ENCODE assay signal across 7 cellular contexts in genomic region chr22:37656583-37656982, GRCh38. TPM values are rescaled to one million over a fixed set of nuclear protein-coding genes. Genes with fewer than 3 reads are reported as not detected.
A peak's percentile ranks its signal among the peaks of the same experiment; 100 is the strongest.
DNase-seq lines count a peak whose midpoint lies in the region; ATAC-seq and TF ChIP-seq lines count a peak whose summit lies in the region.
"Not testable (repeated sequence)": the region's sequence is repeated elsewhere in the genome, so short reads cannot be mapped to it uniquely, and the experiment has no call there.

No MANE protein-coding gene starts in this region.

- H2AFZ ChIP-seq in smooth muscle cell (ENCODE audit: low read depth) = not testable (repeated sequence)

- TF ChIP-seq CTCF in CD4-positive, alpha-beta T cell (IDR thresholded peaks at IDR 0.05); smooth muscle cell (IDR thresholded peaks at IDR 0.05; ENCODE audit: borderline replicate concordance, insufficient read depth, poor library complexity, severe bottlenecking): not testable (repeated sequence)

- not testable (repeated sequence) for H3K27me3 ChIP-seq in CD4-positive, alpha-beta T cell (ENCODE audit: control insufficient read depth, insufficient read depth, low read length); smooth muscle cell (ENCODE audit: low read depth)

- not testable (repeated sequence) for H3K9ac ChIP-seq in smooth muscle cell (ENCODE audit: low read depth)

- peaks cover 15% of the 10 kb centered on the region for H3K79me2 ChIP-seq in smooth muscle cell (ENCODE audit: low read depth)

- H3F3A ChIP-seq in smooth muscle cell (ENCODE audit: low read depth) = not testable (repeated sequence)

- intact Hi-C loops in CD4-positive, alpha-beta T cell (cut with DNase I, micrococcal nuclease); activated naive CD4-positive, alpha-beta T cell treated with anti-CD3 and anti-CD28 coated beads for 36 hours (cut with micrococcal nuclease); dendritic cell treated with granulocyte-macrophage colony-stimulating factor and Interleukin-4, amounts not matched to agents 40 ng/mL and 50 ng/mL, for 4 days (cut with micrococcal nuclease): not testable (repeated sequence)

- not testable (repeated sequence) for ATAC-seq in CD4-positive, alpha-beta T cell (ENCODE audit: poor library complexity); T-cell (replicated peaks in 1 of 4); natural killer cell treated with Interleukin-12 subunit alpha and Interleukin-12 subunit beta and Interleukin-15 and Interleukin-18, amount 100 ng/mL, for 72 hours

- peaks cover 49% of the 10 kb centered on the region for H3K36me3 Mint-ChIP-seq in CD4-positive, alpha-beta T cell (ENCODE audit: low read depth)
- H3K36me3 Mint-ChIP-seq in T-cell = peaks cover 16% of the 10 kb centered on the region
- H3K36me3 Mint-ChIP-seq in activated CD4-positive, alpha-beta memory T cell treated with anti-CD3 and anti-CD28 coated beads, Interleukin-2, amount 10 ng/mL, durations not matched to agents 7 days and 5 days (ENCODE audit: low read depth) = peaks cover 35% of the 10 kb centered on the region
- H3K36me3 Mint-ChIP-seq in activated naive CD4-positive, alpha-beta T cell treated with anti-CD3 and anti-CD28 coated beads for 36 hours (ENCODE audit: low read depth); natural killer cell treated with Interleukin-12 subunit alpha and Interleukin-12 subunit beta and Interleukin-15 and Interleukin-18, amount 100 ng/mL, for 72 hours: not testable (repeated sequence)
- peaks cover 50% of the 10 kb centered on the region for H3K36me3 Mint-ChIP-seq in dendritic cell treated with granulocyte-macrophage colony-stimulating factor and Interleukin-4, amounts not matched to agents 40 ng/mL and 50 ng/mL, for 4 days (ENCODE audit: low read depth)

- peak overlapping the region; percentile 64 for H3K27ac Mint-ChIP-seq in CD4-positive, alpha-beta T cell
- peak overlapping the region; percentile 28 to 48 for H3K27ac Mint-ChIP-seq in T-cell
- peak overlapping the region; percentile 56 for H3K27ac Mint-ChIP-seq in activated CD4-positive, alpha-beta memory T cell treated with anti-CD3 and anti-CD28 coated beads, Interleukin-2, amount 10 ng/mL, durations not matched to agents 7 days and 5 days
- H3K27ac Mint-ChIP-seq in activated naive CD4-positive, alpha-beta T cell treated with anti-CD3 and anti-CD28 coated beads for 36 hours = peak overlapping the region; percentile 72
- peak overlapping the region; percentile 50 for H3K27ac Mint-ChIP-seq in dendritic cell treated with granulocyte-macrophage colony-stimulating factor and Interleukin-4, amounts not matched to agents 40 ng/mL and 50 ng/mL, for 4 days
- peak overlapping the region; percentile 62 to 68 for H3K27ac Mint-ChIP-seq in natural killer cell treated with Interleukin-12 subunit alpha and Interleukin-12 subunit beta and Interleukin-15 and Interleukin-18, amount 100 ng/mL, for 72 hours

- not testable (repeated sequence) for H3K9me3 Mint-ChIP-seq in CD4-positive, alpha-beta T cell; T-cell; activated CD4-positive, alpha-beta memory T cell treated with anti-CD3 and anti-CD28 coated beads, Interleukin-2, amount 10 ng/mL, durations not matched to agents 7 days and 5 days; activated naive CD4-positive, alpha-beta T cell treated with anti-CD3 and anti-CD28 coated beads for 36 hours; dendritic cell treated with granulocyte-macrophage colony-stimulating factor and Interleukin-4, amounts not matched to agents 40 ng/mL and 50 ng/mL, for 4 days; natural killer cell treated with Interleukin-12 subunit alpha and Interleukin-12 subunit beta and Interleukin-15 and Interleukin-18, amount 100 ng/mL, for 72 hours

- H3K4me1 Mint-ChIP-seq in CD4-positive, alpha-beta T cell (ENCODE audit: low read depth) = peaks cover 39% of the 10 kb centered on the region
- H3K4me1 Mint-ChIP-seq in T-cell = peaks cover 34 to 36% (median 35%) of the 10 kb centered on the region in 3 donors
- H3K4me1 Mint-ChIP-seq in activated CD4-positive, alpha-beta memory T cell treated with anti-CD3 and anti-CD28 coated beads, Interleukin-2, amount 10 ng/mL, durations not matched to agents 7 days and 5 days = peaks cover 35% of the 10 kb centered on the region
- H3K4me1 Mint-ChIP-seq in activated naive CD4-positive, alpha-beta T cell treated with anti-CD3 and anti-CD28 coated beads for 36 hours (ENCODE audit: low read depth) = peaks cover 34% of the 10 kb centered on the region
- H3K4me1 Mint-ChIP-seq in dendritic cell treated with granulocyte-macrophage colony-stimulating factor and Interleukin-4, amounts not matched to agents 40 ng/mL and 50 ng/mL, for 4 days (ENCODE audit: low read depth) = peaks cover 45% of the 10 kb centered on the region
- peaks cover 33 to 35% of the 10 kb centered on the region in 2 donors for H3K4me1 Mint-ChIP-seq in natural killer cell treated with Interleukin-12 subunit alpha and Interleukin-12 subunit beta and Interleukin-15 and Interleukin-18, amount 100 ng/mL, for 72 hours (ENCODE audit: low read depth in 2 of 2)

- not testable (repeated sequence) for H3K36me3 ChIP-seq in smooth muscle cell (ENCODE audit: low read depth)

- POLR2A ChIA-PET in CD4-positive, alpha-beta T cell (lab: Charles Lee) = interaction anchor here (9.8 kb wide), 1 partner anchor 17 kb away, joined by 256 read pairs; the partner anchor contains the start of gene LGALS1
- POLR2A ChIA-PET in T-cell (lab: Charles Lee) = not testable (repeated sequence)
- POLR2A ChIA-PET in activated CD4-positive, alpha-beta memory T cell treated with anti-CD3 and anti-CD28 coated beads, Interleukin-2, amount 10 ng/mL, durations not matched to agents 7 days and 5 days (lab: Charles Lee) = interaction anchor here (6.2 to 15.9 kb wide), 2 partner anchors 17 to 19 kb away, joined by 126 to 244 read pairs; partner anchors contain the start of genes LGALS1 and SH3BP1

- WGBS in smooth muscle cell (ENCODE audit: low lambda C conversion rate) = 93% methylated on average over 4 of the region's 4 CpGs

- not testable (repeated sequence) for H3K9me3 ChIP-seq in CD4-positive, alpha-beta T cell (ENCODE audit: control insufficient read depth, low read length); smooth muscle cell (replicated peaks; ENCODE audit: low read depth)

- not testable (repeated sequence) for H3K4me2 ChIP-seq in smooth muscle cell

- H3K27me3 Mint-ChIP-seq in CD4-positive, alpha-beta T cell; T-cell; activated CD4-positive, alpha-beta memory T cell treated with anti-CD3 and anti-CD28 coated beads, Interleukin-2, amount 10 ng/mL, durations not matched to agents 7 days and 5 days; activated naive CD4-positive, alpha-beta T cell treated with anti-CD3 and anti-CD28 coated beads for 36 hours (ENCODE audit: low read depth); dendritic cell treated with granulocyte-macrophage colony-stimulating factor and Interleukin-4, amounts not matched to agents 40 ng/mL and 50 ng/mL, for 4 days; natural killer cell treated with Interleukin-12 subunit alpha and Interleukin-12 subunit beta and Interleukin-15 and Interleukin-18, amount 100 ng/mL, for 72 hours: not testable (repeated sequence)

- H4K20me1 ChIP-seq in smooth muscle cell (ENCODE audit: low read depth) = peaks cover 21% of the 10 kb centered on the region

- H3K4me1 ChIP-seq in smooth muscle cell (ENCODE audit: low read depth) = peaks cover 12% of the 10 kb centered on the region

- CTCF ChIA-PET in CD4-positive, alpha-beta T cell (lab: Charles Lee) = interaction anchor here (1.5 to 5.6 kb wide), 2 partner anchors 23 to 25 kb away, joined by 6 to 63 read pairs; no protein-coding TSS in a partner anchor
- CTCF ChIA-PET in T-cell (lab: Charles Lee) = interaction anchor here in 1 of 2 donors (0.6 to 4.2 kb wide), 3 partner anchors 14 to 90 kb away, joined by 3 to 61 read pairs (median 39); partner anchors contain the start of gene LGALS1
- CTCF ChIA-PET in activated CD4-positive, alpha-beta memory T cell treated with anti-CD3 and anti-CD28 coated beads, Interleukin-2, amount 10 ng/mL, durations not matched to agents 7 days and 5 days (lab: Charles Lee) = interaction anchor here (0.6 to 12.8 kb wide), 5 partner anchors 13 to 208 kb away, joined by 3 to 191 read pairs (median 45); partner anchors contain the start of genes LGALS1 and SH3BP1
- CTCF ChIA-PET in activated naive CD4-positive, alpha-beta T cell treated with anti-CD3 and anti-CD28 coated beads for 36 hours (lab: Charles Lee) = interaction anchor here (0.6 to 11.2 kb wide), 3 partner anchors 13 to 114 kb away, joined by 3 to 101 read pairs (median 4); no protein-coding TSS in a partner anchor

- not testable (repeated sequence) for DNase-seq in CD4-positive, alpha-beta T cell; T-cell; activated CD4-positive, alpha-beta memory T cell treated with anti-CD3 and anti-CD28 coated beads, Interleukin-2, amount 10 ng/mL, durations not matched to agents 7 days and 5 days; activated naive CD4-positive, alpha-beta T cell treated with anti-CD3 and anti-CD28 coated beads for 36 hours; natural killer cell treated with Interleukin-12 subunit alpha and Interleukin-12 subunit beta and Interleukin-15 and Interleukin-18, amount 100 ng/mL, for 72 hours (ENCODE audit: low spot score); smooth muscle cell (lab: John Stamatoyannopoulos, UW; ENCODE audit: unreplicated experiment)

- H3K4me3 Mint-ChIP-seq in CD4-positive, alpha-beta T cell = peak overlapping the region; percentile 66
- not testable (repeated sequence) for H3K4me3 Mint-ChIP-seq in T-cell; activated CD4-positive, alpha-beta memory T cell treated with anti-CD3 and anti-CD28 coated beads, Interleukin-2, amount 10 ng/mL, durations not matched to agents 7 days and 5 days; activated naive CD4-positive, alpha-beta T cell treated with anti-CD3 and anti-CD28 coated beads for 36 hours; dendritic cell treated with granulocyte-macrophage colony-stimulating factor and Interleukin-4, amounts not matched to agents 40 ng/mL and 50 ng/mL, for 4 days; natural killer cell treated with Interleukin-12 subunit alpha and Interleukin-12 subunit beta and Interleukin-15 and Interleukin-18, amount 100 ng/mL, for 72 hours

- not testable (repeated sequence) for H3K4me3 ChIP-seq in smooth muscle cell

- not testable (repeated sequence) for H3K27ac ChIP-seq in CD4-positive, alpha-beta T cell (ENCODE audit: low read depth, low read length)
- H3K27ac ChIP-seq in smooth muscle cell (ENCODE audit: low read depth) = peak overlapping the region; percentile 5

RNA-seq across cellular contexts. Expression of gene PDXP, which starts 1.9 kb away (rescaled TPM):
- total RNA-seq in CD4-positive, alpha-beta T cell = 1 to 10 TPM; 1.5 TPM
- total RNA-seq in T-cell (10 to 100 TPM in 3 of 5 donors, 1 to 10 TPM in 2; 3.1 to 11.3 (median 10.7) TPM), smooth muscle cell (9.7 and 16.5 TPM in 2 replicates)
- total RNA-seq in activated CD4-positive, alpha-beta memory T cell treated with anti-CD3 and anti-CD28 coated beads, Interleukin-2, amount 10 ng/mL, durations not matched to agents 7 days and 5 days = 10 to 100 TPM; 19.1 to 21.6 TPM
- 10 to 100 TPM; 17.4 to 19.2 TPM for total RNA-seq in activated naive CD4-positive, alpha-beta T cell treated with anti-CD3 and anti-CD28 coated beads for 36 hours
- 10 to 100 TPM; 43.9 to 58.4 TPM for total RNA-seq in natural killer cell treated with Interleukin-12 subunit alpha and Interleukin-12 subunit beta and Interleukin-15 and Interleukin-18, amount 100 ng/mL, for 72 hours
- polyA plus RNA-seq in smooth muscle cell = 20.0 and 20.7 TPM in 2 replicates

RNA-seq across cellular contexts. Expression of gene SH3BP1, which starts 17.1 kb away (rescaled TPM):
- 10 to 100 TPM; 46.9 to 49.0 TPM for total RNA-seq in CD4-positive, alpha-beta T cell
- 100 to 1,000 TPM in 1 of 5 donors, 10 to 100 TPM in 4; 91.3 to 111 (median 93.6) TPM for total RNA-seq in T-cell
- 100 to 1,000 TPM; 161 to 162 TPM for total RNA-seq in activated CD4-positive, alpha-beta memory T cell treated with anti-CD3 and anti-CD28 coated beads, Interleukin-2, amount 10 ng/mL, durations not matched to agents 7 days and 5 days
- total RNA-seq in activated naive CD4-positive, alpha-beta T cell treated with anti-CD3 and anti-CD28 coated beads for 36 hours = 10 to 100 TPM; 45.9 to 51.0 TPM
- 100 to 1,000 TPM; 160 to 229 TPM for total RNA-seq in natural killer cell treated with Interleukin-12 subunit alpha and Interleukin-12 subunit beta and Interleukin-15 and Interleukin-18, amount 100 ng/mL, for 72 hours
- 20.4 and 26.6 TPM in 2 replicates for total RNA-seq in smooth muscle cell
- polyA plus RNA-seq in smooth muscle cell = 16.6 and 33.7 TPM in 2 replicates

RNA-seq across cellular contexts. Expression of gene LGALS1, which starts 18.9 kb away (rescaled TPM):
- 10 to 100 TPM; 85.1 to 93.7 TPM for total RNA-seq in CD4-positive, alpha-beta T cell
- total RNA-seq in T-cell (100 to 1,000 TPM in 2 of 5 donors, 10 to 100 TPM in 3; 39.5 to 206 (median 99.2) TPM), smooth muscle cell (3,694 and 5,079 TPM in 2 replicates)
- total RNA-seq in activated CD4-positive, alpha-beta memory T cell treated with anti-CD3 and anti-CD28 coated beads, Interleukin-2, amount 10 ng/mL, durations not matched to agents 7 days and 5 days = 1,000 to 10,000 TPM; 2,209 to 2,240 TPM
- total RNA-seq in activated naive CD4-positive, alpha-beta T cell treated with anti-CD3 and anti-CD28 coated beads for 36 hours = 10 to 100 TPM; 62.7 to 70.2 TPM
- total RNA-seq in natural killer cell treated with Interleukin-12 subunit alpha and Interleukin-12 subunit beta and Interleukin-15 and Interleukin-18, amount 100 ng/mL, for 72 hours = 100 to 1,000 TPM; 290 to 675 TPM
- 4,318 and 5,332 TPM in 2 replicates for polyA plus RNA-seq in smooth muscle cell

RNA-seq across cellular contexts. Expression of gene NOL12, which starts 29.6 kb away (rescaled TPM):
- total RNA-seq in CD4-positive, alpha-beta T cell = 10 to 100 TPM; 24.3 to 26.2 TPM
- total RNA-seq in T-cell (10 to 100 TPM; 29.2 to 52.4 (median 47.5) TPM), smooth muscle cell (23.4 and 31.0 TPM in 2 replicates)
- total RNA-seq in activated CD4-positive, alpha-beta memory T cell treated with anti-CD3 and anti-CD28 coated beads, Interleukin-2, amount 10 ng/mL, durations not matched to agents 7 days and 5 days = 10 to 100 TPM; 36.6 to 36.9 TPM
- 10 to 100 TPM; 26.7 to 30.4 TPM for total RNA-seq in activated naive CD4-positive, alpha-beta T cell treated with anti-CD3 and anti-CD28 coated beads for 36 hours
- 10 to 100 TPM; 37.4 to 48.3 TPM for total RNA-seq in natural killer cell treated with Interleukin-12 subunit alpha and Interleukin-12 subunit beta and Interleukin-15 and Interleukin-18, amount 100 ng/mL, for 72 hours
- 13.2 and 16.2 TPM in 2 replicates for polyA plus RNA-seq in smooth muscle cell

RNA-seq across cellular contexts. Expression of gene TRIOBP, which starts 40.3 kb away (rescaled TPM):
- 10 to 100 TPM in 1 of 2 experiments, 1 to 10 TPM in 1; 9.0 to 10.1 TPM for total RNA-seq in CD4-positive, alpha-beta T cell
- total RNA-seq in T-cell (10 to 100 TPM; 14.5 to 36.8 (median 31.1) TPM), smooth muscle cell (39.8 and 44.6 TPM in 2 replicates)
- 10 to 100 TPM; 40.9 to 42.7 TPM for total RNA-seq in activated CD4-positive, alpha-beta memory T cell treated with anti-CD3 and anti-CD28 coated beads, Interleukin-2, amount 10 ng/mL, durations not matched to agents 7 days and 5 days
- 10 to 100 TPM; 17.5 to 18.8 TPM for total RNA-seq in activated naive CD4-positive, alpha-beta T cell treated with anti-CD3 and anti-CD28 coated beads for 36 hours
- 10 to 100 TPM; 29.9 to 35.1 TPM for total RNA-seq in natural killer cell treated with Interleukin-12 subunit alpha and Interleukin-12 subunit beta and Interleukin-15 and Interleukin-18, amount 100 ng/mL, for 72 hours
- polyA plus RNA-seq in smooth muscle cell = 95.8 and 100 TPM in 2 replicates
